ENCODE assay signal across 1 cellular context in the genomic region with DNA sequence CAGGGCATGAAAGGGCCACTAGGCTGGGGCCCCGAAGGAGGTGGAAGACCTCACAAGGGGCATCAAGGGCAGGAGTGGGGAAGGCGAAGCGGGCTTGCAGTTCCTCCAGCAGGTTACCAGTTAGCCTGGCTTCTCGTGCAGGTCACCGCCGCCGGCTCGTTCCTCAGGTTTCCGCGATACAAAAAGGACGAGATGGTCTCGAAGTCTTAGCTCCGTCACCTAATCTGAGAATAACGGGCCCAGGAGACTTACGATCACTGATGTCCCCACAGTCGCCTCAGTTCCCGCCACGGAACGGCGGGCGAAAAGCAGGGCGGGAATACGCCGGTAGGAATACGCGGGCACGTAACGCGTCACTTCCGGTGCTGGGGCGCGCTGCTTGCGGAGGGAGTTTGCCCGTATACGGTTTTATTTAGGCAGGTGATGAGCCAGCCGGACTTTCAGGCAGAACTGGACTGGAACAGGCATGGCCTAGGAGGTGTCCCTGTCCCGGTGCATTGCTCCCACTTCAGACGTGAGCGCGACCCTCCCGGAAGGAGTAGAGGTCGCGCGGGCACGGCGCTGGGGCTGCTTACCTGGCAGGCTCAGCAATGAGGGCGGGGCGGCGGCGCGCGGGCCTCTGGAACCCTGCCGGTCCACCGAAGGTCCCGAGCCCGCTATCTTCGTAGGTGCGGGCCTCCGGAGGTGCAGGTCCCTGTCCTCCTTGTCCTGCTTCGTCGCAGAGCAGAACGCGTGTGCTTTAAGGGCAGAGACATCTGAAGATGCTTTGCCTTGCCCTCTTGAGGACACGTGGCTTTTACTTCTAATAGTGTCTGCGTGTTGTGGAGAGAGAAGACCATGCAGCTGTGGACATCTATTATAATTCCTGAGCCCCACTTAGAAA.
TF ChIP-seq lines count a peak whose summit lies in the region.

A gene with protein sequence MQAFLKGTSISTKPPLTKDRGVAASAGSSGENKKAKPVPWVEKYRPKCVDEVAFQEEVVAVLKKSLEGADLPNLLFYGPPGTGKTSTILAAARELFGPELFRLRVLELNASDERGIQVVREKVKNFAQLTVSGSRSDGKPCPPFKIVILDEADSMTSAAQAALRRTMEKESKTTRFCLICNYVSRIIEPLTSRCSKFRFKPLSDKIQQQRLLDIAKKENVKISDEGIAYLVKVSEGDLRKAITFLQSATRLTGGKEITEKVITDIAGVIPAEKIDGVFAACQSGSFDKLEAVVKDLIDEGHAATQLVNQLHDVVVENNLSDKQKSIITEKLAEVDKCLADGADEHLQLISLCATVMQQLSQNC (minus strand): TSS at position 310 of the 883 bp plus-strand sequence. CDS start 1,769 bp downstream, outside the sequence.

TF ChIP-seq in HepG2, 621 proteins besides CTCF, POLR2A, EP300 and RAD21 (continued from another document and continues in another):
- TF ChIP-seq, protein P1, sequence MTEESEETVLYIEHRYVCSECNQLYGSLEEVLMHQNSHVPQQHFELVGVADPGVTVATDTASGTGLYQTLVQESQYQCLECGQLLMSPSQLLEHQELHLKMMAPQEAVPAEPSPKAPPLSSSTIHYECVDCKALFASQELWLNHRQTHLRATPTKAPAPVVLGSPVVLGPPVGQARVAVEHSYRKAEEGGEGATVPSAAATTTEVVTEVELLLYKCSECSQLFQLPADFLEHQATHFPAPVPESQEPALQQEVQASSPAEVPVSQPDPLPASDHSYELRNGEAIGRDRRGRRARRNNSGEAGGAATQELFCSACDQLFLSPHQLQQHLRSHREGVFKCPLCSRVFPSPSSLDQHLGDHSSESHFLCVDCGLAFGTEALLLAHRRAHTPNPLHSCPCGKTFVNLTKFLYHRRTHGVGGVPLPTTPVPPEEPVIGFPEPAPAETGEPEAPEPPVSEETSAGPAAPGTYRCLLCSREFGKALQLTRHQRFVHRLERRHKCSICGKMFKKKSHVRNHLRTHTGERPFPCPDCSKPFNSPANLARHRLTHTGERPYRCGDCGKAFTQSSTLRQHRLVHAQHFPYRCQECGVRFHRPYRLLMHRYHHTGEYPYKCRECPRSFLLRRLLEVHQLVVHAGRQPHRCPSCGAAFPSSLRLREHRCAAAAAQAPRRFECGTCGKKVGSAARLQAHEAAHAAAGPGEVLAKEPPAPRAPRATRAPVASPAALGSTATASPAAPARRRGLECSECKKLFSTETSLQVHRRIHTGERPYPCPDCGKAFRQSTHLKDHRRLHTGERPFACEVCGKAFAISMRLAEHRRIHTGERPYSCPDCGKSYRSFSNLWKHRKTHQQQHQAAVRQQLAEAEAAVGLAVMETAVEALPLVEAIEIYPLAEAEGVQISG (CRISPR knock-in tag; IDR thresholded peaks at IDR 0.05) = peak; percentile 94
- TF ChIP-seq RBM22 (optimal IDR thresholded peaks at IDR 0.05; ENCODE audit: low read length) = no peak
- TF ChIP-seq ZNF556 (CRISPR knock-in tag; IDR thresholded peaks at IDR 0.05; ENCODE audit: borderline replicate concordance) = peak; percentile 84
- TF ChIP-seq ZNF451 (CRISPR knock-in tag; IDR thresholded peaks at IDR 0.05) = no peak; the same call in 1 of the 2 replicates
- TF ChIP-seq, protein P2, sequence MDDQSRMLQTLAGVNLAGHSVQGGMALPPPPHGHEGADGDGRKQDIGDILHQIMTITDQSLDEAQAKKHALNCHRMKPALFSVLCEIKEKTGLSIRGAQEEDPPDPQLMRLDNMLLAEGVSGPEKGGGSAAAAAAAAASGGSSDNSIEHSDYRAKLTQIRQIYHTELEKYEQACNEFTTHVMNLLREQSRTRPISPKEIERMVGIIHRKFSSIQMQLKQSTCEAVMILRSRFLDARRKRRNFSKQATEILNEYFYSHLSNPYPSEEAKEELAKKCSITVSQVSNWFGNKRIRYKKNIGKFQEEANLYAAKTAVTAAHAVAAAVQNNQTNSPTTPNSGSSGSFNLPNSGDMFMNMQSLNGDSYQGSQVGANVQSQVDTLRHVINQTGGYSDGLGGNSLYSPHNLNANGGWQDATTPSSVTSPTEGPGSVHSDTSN (CRISPR knock-in tag; IDR thresholded peaks at IDR 0.05; ENCODE audit: borderline replicate concordance) = no peak
- TF ChIP-seq, protein P3, sequence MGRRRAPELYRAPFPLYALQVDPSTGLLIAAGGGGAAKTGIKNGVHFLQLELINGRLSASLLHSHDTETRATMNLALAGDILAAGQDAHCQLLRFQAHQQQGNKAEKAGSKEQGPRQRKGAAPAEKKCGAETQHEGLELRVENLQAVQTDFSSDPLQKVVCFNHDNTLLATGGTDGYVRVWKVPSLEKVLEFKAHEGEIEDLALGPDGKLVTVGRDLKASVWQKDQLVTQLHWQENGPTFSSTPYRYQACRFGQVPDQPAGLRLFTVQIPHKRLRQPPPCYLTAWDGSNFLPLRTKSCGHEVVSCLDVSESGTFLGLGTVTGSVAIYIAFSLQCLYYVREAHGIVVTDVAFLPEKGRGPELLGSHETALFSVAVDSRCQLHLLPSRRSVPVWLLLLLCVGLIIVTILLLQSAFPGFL (CRISPR knock-in tag; IDR thresholded peaks at IDR 0.05) = 0 out of 2 replicates have a peak, but pooled peaks have one; percentile 54
- TF ChIP-seq NR3C1 (CRISPR knock-in tag; IDR thresholded peaks at IDR 0.05) = no peak
- TF ChIP-seq, protein P4, sequence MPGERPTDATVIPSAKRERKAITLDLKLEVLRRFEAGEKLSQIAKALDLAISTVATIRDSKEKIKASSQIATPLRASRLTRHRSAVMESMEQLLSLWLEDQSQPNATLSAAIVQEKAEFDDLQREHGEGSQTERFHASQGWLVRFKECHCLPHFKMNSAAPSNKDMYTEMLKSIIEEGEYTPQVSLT (CRISPR knock-in tag; IDR thresholded peaks at IDR 0.05; ENCODE audit: borderline replicate concordance, low read depth) = no peak
- peak; percentile 51 for TF ChIP-seq ZNF256 (CRISPR knock-in tag; conservative IDR thresholded peaks at IDR 0.05)
- TF ChIP-seq BORCS8-MEF2B (CRISPR knock-in tag; IDR thresholded peaks at IDR 0.05) = peak; percentile 90
- TF ChIP-seq HNRNPH1 (optimal IDR thresholded peaks at IDR 0.05; ENCODE audit: low read depth, low read length) = no peak
- TF ChIP-seq, protein P5, sequence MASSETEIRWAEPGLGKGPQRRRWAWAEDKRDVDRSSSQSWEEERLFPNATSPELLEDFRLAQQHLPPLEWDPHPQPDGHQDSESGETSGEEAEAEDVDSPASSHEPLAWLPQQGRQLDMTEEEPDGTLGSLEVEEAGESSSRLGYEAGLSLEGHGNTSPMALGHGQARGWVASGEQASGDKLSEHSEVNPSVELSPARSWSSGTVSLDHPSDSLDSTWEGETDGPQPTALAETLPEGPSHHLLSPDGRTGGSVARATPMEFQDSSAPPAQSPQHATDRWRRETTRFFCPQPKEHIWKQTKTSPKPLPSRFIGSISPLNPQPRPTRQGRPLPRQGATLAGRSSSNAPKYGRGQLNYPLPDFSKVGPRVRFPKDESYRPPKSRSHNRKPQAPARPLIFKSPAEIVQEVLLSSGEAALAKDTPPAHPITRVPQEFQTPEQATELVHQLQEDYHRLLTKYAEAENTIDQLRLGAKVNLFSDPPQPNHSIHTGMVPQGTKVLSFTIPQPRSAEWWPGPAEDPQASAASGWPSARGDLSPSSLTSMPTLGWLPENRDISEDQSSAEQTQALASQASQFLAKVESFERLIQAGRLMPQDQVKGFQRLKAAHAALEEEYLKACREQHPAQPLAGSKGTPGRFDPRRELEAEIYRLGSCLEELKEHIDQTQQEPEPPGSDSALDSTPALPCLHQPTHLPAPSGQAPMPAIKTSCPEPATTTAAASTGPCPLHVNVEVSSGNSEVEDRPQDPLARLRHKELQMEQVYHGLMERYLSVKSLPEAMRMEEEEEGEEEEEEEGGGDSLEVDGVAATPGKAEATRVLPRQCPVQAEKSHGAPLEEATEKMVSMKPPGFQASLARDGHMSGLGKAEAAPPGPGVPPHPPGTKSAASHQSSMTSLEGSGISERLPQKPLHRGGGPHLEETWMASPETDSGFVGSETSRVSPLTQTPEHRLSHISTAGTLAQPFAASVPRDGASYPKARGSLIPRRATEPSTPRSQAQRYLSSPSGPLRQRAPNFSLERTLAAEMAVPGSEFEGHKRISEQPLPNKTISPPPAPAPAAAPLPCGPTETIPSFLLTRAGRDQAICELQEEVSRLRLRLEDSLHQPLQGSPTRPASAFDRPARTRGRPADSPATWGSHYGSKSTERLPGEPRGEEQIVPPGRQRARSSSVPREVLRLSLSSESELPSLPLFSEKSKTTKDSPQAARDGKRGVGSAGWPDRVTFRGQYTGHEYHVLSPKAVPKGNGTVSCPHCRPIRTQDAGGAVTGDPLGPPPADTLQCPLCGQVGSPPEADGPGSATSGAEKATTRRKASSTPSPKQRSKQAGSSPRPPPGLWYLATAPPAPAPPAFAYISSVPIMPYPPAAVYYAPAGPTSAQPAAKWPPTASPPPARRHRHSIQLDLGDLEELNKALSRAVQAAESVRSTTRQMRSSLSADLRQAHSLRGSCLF (CRISPR knock-in tag; IDR thresholded peaks at IDR 0.05; ENCODE audit: borderline replicate concordance) = no peak
- TF ChIP-seq ZC3H4 (CRISPR knock-in tag; IDR thresholded peaks at IDR 0.05; ENCODE audit: borderline replicate concordance) = no peak; the same call in 1 of the 2 replicates
- TF ChIP-seq SAFB2 (CRISPR knock-in tag; IDR thresholded peaks at IDR 0.05; ENCODE audit: borderline replicate concordance, low read depth) = no peak
- TF ChIP-seq SRF (IDR thresholded peaks at IDR 0.05; ENCODE audit: low read depth, low read length) = peak; percentile 65; the same call in 1 of the 2 replicates
- no peak for TF ChIP-seq ZFP36L2 (CRISPR knock-in tag; IDR thresholded peaks at IDR 0.05)
- TF ChIP-seq RXRB (CRISPR knock-in tag; IDR thresholded peaks at IDR 0.05; ENCODE audit: borderline replicate concordance) = peak; percentile 57; the same call in 1 of the 2 replicates
- peak; percentile 92 for TF ChIP-seq ZMAT3 (CRISPR knock-in tag; conservative IDR thresholded peaks at IDR 0.05)
- peak; percentile 72; the same call in 1 of the 2 replicates for TF ChIP-seq TARDBP (CRISPR knock-in tag; IDR thresholded peaks at IDR 0.05)
- peak; percentile 19; the same call in 1 of the 2 replicates for TF ChIP-seq RARA (CRISPR knock-in tag; IDR thresholded peaks at IDR 0.05)
- TF ChIP-seq ZNF101 (CRISPR knock-in tag; IDR thresholded peaks at IDR 0.05; ENCODE audit: borderline replicate concordance, low read depth) = no peak
- peak; percentile 91 for TF ChIP-seq DR1 (CRISPR knock-in tag; IDR thresholded peaks at IDR 0.05)
- TF ChIP-seq NFKBIZ (CRISPR knock-in tag; IDR thresholded peaks at IDR 0.05) = no peak
- no peak for TF ChIP-seq NFIB (CRISPR knock-in tag; IDR thresholded peaks at IDR 0.05; ENCODE audit: borderline replicate concordance)
- TF ChIP-seq PRMT3 (CRISPR knock-in tag; IDR thresholded peaks at IDR 0.05; ENCODE audit: borderline replicate concordance, low read depth) = no peak
- peak; percentile 67; the same call in 1 of the 2 replicates for TF ChIP-seq MEF2D (CRISPR knock-in tag; IDR thresholded peaks at IDR 0.05)
- no peak for TF ChIP-seq ZNF136 (CRISPR knock-in tag; IDR thresholded peaks at IDR 0.05; ENCODE audit: low read depth)
- TF ChIP-seq ZNF883 (CRISPR knock-in tag; IDR thresholded peaks at IDR 0.05; ENCODE audit: not compliant biosample characterization) = no peak
- TF ChIP-seq CCAR2 (optimal IDR thresholded peaks at IDR 0.05; ENCODE audit: low read depth, low read length) = no peak
- peak; percentile 92 for TF ChIP-seq ZNF501 (CRISPR knock-in tag; IDR thresholded peaks at IDR 0.05)
- TF ChIP-seq, protein P6, sequence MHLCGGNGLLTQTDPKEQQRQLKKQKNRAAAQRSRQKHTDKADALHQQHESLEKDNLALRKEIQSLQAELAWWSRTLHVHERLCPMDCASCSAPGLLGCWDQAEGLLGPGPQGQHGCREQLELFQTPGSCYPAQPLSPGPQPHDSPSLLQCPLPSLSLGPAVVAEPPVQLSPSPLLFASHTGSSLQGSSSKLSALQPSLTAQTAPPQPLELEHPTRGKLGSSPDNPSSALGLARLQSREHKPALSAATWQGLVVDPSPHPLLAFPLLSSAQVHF (CRISPR knock-in tag; IDR thresholded peaks at IDR 0.05) = no peak
- TF ChIP-seq, protein P7, sequence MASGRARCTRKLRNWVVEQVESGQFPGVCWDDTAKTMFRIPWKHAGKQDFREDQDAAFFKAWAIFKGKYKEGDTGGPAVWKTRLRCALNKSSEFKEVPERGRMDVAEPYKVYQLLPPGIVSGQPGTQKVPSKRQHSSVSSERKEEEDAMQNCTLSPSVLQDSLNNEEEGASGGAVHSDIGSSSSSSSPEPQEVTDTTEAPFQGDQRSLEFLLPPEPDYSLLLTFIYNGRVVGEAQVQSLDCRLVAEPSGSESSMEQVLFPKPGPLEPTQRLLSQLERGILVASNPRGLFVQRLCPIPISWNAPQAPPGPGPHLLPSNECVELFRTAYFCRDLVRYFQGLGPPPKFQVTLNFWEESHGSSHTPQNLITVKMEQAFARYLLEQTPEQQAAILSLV (CRISPR knock-in tag; IDR thresholded peaks at IDR 0.05; ENCODE audit: borderline replicate concordance) = no peak
- 0 out of 2 replicates have a peak, but pooled peaks have one; percentile 32 for TF ChIP-seq NFYC (CRISPR knock-in tag; IDR thresholded peaks at IDR 0.05)
- peak; percentile 34; the same call in 1 of the 2 replicates for TF ChIP-seq PITX1 (CRISPR knock-in tag; IDR thresholded peaks at IDR 0.05)
- TF ChIP-seq HIVEP1 (CRISPR knock-in tag; IDR thresholded peaks at IDR 0.05) = peak; percentile 76
- TF ChIP-seq ZNF775 (CRISPR knock-in tag; IDR thresholded peaks at IDR 0.05; ENCODE audit: borderline replicate concordance) = no peak
- TF ChIP-seq ZNF468 (CRISPR knock-in tag; IDR thresholded peaks at IDR 0.05) = no peak
- TF ChIP-seq ZNF891 (CRISPR knock-in tag; IDR thresholded peaks at IDR 0.05) = peak; percentile 79
- TF ChIP-seq MTA3 (CRISPR knock-in tag; IDR thresholded peaks at IDR 0.05) = no peak
- TF ChIP-seq ZNF224 (CRISPR knock-in tag; IDR thresholded peaks at IDR 0.05) = peak; percentile 91; the same call in 1 of the 2 replicates
- no peak; the same call in 1 of the 2 replicates for TF ChIP-seq ZNF629 (CRISPR knock-in tag; conservative IDR thresholded peaks at IDR 0.05)
- TF ChIP-seq ZNF563 (CRISPR knock-in tag; IDR thresholded peaks at IDR 0.05) = peak; percentile 16; the same call in 1 of the 2 replicates
- TF ChIP-seq, protein P8, sequence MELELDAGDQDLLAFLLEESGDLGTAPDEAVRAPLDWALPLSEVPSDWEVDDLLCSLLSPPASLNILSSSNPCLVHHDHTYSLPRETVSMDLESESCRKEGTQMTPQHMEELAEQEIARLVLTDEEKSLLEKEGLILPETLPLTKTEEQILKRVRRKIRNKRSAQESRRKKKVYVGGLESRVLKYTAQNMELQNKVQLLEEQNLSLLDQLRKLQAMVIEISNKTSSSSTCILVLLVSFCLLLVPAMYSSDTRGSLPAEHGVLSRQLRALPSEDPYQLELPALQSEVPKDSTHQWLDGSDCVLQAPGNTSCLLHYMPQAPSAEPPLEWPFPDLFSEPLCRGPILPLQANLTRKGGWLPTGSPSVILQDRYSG (CRISPR knock-in tag; IDR thresholded peaks at IDR 0.05) = no peak
